Comparison of ENCODE assay signal across 32 cellular contexts in genomic region chr5:29942089-29942488, GRCh38.
DNase-seq lines count a peak whose midpoint lies in the region; ATAC-seq, FAIRE-seq and TF ChIP-seq lines count a peak whose summit lies in the region.
"Had no signal": no experiment of that assay in that cellular context is flagged by ENCODE, and none has a peak within 500 bp of the region (broad histone marks: within the 10 kb centered on the region; RNA-seq: fewer than 3 reads in every experiment).

No MANE protein-coding gene starts in this region.

- TF ChIP-seq CTCF in choroid plexus epithelial cell (conservative IDR thresholded peaks at IDR 0.05; ENCODE audit: low read depth, low read length) (no peak), GM23338 (conservative IDR thresholded peaks at IDR 0.05; ENCODE audit: low read depth in 2 of 2) (no peak)

- H3K4me1 Mint-ChIP-seq in GM23338: no peaks in the 10 kb centered on the region
- H3K4me1 Mint-ChIP-seq: CD4-positive, alpha-beta memory T cell had no signal

- no peaks in the 10 kb centered on the region for H3K9me3 Mint-ChIP-seq in GM23338
- H3K9me3 Mint-ChIP-seq: T-helper 1 cell treated with Interleukin-12 subunit alpha and Interleukin-12 subunit beta and Interleukin-4 antibody, amounts not matched to agents 30 μg/mL and 1 μg/mL, for 36 hours had no signal

- no peaks in the 10 kb centered on the region for H4K20me1 ChIP-seq in GM23338 (replicated peaks; ENCODE audit: insufficient read depth)

- no peak overlapping the region for H3K4me2 ChIP-seq in GM23338

- H3F3A ChIP-seq in GM23338 (replicated peaks; ENCODE audit: low read depth): no peaks in the 10 kb centered on the region

- H3K27me3 Mint-ChIP-seq in GM23338 (ENCODE audit: insufficient read depth, low read depth, poor library complexity): no peaks in the 10 kb centered on the region
- H3K27me3 Mint-ChIP-seq: CD4-positive, alpha-beta memory T cell had no signal

- no peaks in the 10 kb centered on the region for H3K9me2 ChIP-seq in GM23338 (ENCODE audit: insufficient read depth)

- no peak for FAIRE-seq in frontal cortex (lab: Jason Lieb, UNC)
- FAIRE-seq: A204.1, GM12878, H54 had no signal

- no peak overlapping the region for H3K4me3 Mint-ChIP-seq in GM23338
- H3K4me3 Mint-ChIP-seq: CD4-positive, alpha-beta memory T cell; T-helper 1 cell treated with Interleukin-12 subunit alpha and Interleukin-12 subunit beta and Interleukin-4 antibody, amounts not matched to agents 30 μg/mL and 1 μg/mL, for 36 hours had no signal

- H3K4me3 ChIP-seq in choroid plexus epithelial cell (ENCODE audit: low read depth, low read length) (no peak overlapping the region), GM23338 (no peak overlapping the region)
- H3K4me3 ChIP-seq: GM12878, SK-N-MC had no signal

- no peaks in the 10 kb centered on the region for H3K27me3 ChIP-seq in GM23338 (ENCODE audit: insufficient read depth)

- no peaks in the 10 kb centered on the region for H3K79me2 ChIP-seq in GM23338 (replicated peaks; ENCODE audit: insufficient read depth)

- no peak for ATAC-seq in GM23338
- ATAC-seq: GM12878, Panc1 had no signal

- H2AFZ ChIP-seq in GM23338: no peak overlapping the region

- H3K27ac Mint-ChIP-seq in GM23338: no peak overlapping the region
- H3K27ac Mint-ChIP-seq: CD4-positive, alpha-beta memory T cell; T-helper 1 cell treated with Interleukin-12 subunit alpha and Interleukin-12 subunit beta and Interleukin-4 antibody, amounts not matched to agents 30 μg/mL and 1 μg/mL, for 36 hours had no signal

- DNase-seq in A172 (ENCODE audit: low spot score) (peak; percentile 65), HT1080 (ENCODE audit: low read depth) (peak; percentile 56), RKO (ENCODE audit: low spot score) (peak; percentile 30), choroid plexus epithelial cell (ENCODE audit: low read depth) (peak; percentile 15), DMS53 (lab: John Stamatoyannopoulos, UW) (no peak), frontal cortex (ENCODE audit: low spot score in 2 of 2) (no peak), GM23338 (ENCODE audit: low spot score) (no peak)
- DNase-seq in stimulated activated CD8-positive, alpha-beta memory T cell treated with anti-CD3 and anti-CD28 coated beads, Interleukin-4, amount 100 ng/mL, for 48 hours: no peak
- DNase-seq: C1 segment of cervical spinal cord; CD4-positive, alpha-beta memory T cell; COR-L47; DMS79; EL; GDM1; MM.1S; NCI-H1092; NCI-H1417 treated with DMSO at 0.1 percent for 48 hours; NCI-H187; NCI-H2081 treated with DMSO at 0.1 percent for 48 hours; NCI-H446; NCI-H524 treated with DMSO at 0.1 percent for 48 hours; NCI-H82; NK-92 treated with Interleukin-12 subunit alpha and Interleukin-12 subunit beta, amount 100 ng/mL, for 24 hours; SHP77 treated with DMSO at 0.1 percent for 48 hours; SW 1271 had no signal

- H3K27ac ChIP-seq in GM23338 (ENCODE audit: low read depth): no peak overlapping the region
- H3K27ac ChIP-seq: HL-60, SK-N-MC had no signal

- H3K36me3 ChIP-seq in GM23338 (ENCODE audit: insufficient read depth): no peaks in the 10 kb centered on the region

- no peaks in the 10 kb centered on the region for H3K4me1 ChIP-seq in GM23338 (ENCODE audit: insufficient read depth)

- no peaks in the 10 kb centered on the region for H3K36me3 Mint-ChIP-seq in GM23338 (ENCODE audit: low read depth)
- H3K36me3 Mint-ChIP-seq: CD4-positive, alpha-beta memory T cell had no signal

TF ChIP-seq in GM23338, 12 proteins besides CTCF, POLR2A, EP300 and RAD21 (continues in another document):
- TF ChIP-seq ZNF114 (CRISPR knock-in tag; IDR thresholded peaks at IDR 0.05) (no peak), ETS1 (IDR thresholded peaks at IDR 0.05) (no peak), CREB1 (CRISPR knock-in tag; IDR thresholded peaks at IDR 0.05; ENCODE audit: low read depth) (no peak), EZH2 (IDR thresholded peaks at IDR 0.05; ENCODE audit: low read depth, unreplicated experiment) (no peak), POLR2AphosphoS5 (IDR thresholded peaks at IDR 0.05; ENCODE audit: low read depth) (no peak), JUNB (IDR thresholded peaks at IDR 0.05; ENCODE audit: unreplicated experiment) (no peak), ZNF462 (CRISPR knock-in tag; IDR thresholded peaks at IDR 0.05) (no peak), STAT1 (IDR thresholded peaks at IDR 0.05; ENCODE audit: unreplicated experiment) (no peak)

Comparison
In these comparisons a context has a peak if more than half of its experiments do, and no peak if none do; other contexts are left out.
1. DNase-seq: peak in A172 (single experiment), HT1080 (single experiment), RKO (single experiment) and choroid plexus epithelial cell (single experiment); none in DMS53 (single experiment), frontal cortex (0 of 2), stimulated activated CD8-positive, alpha-beta memory T cell treated with anti-CD3 and anti-CD28 coated beads, Interleukin-4, amount 100 ng/mL, for 48 hours (single experiment) and GM23338 (single experiment).